9 cellular contexts compared by ENCODE assay signal in the genomic region with DNA sequence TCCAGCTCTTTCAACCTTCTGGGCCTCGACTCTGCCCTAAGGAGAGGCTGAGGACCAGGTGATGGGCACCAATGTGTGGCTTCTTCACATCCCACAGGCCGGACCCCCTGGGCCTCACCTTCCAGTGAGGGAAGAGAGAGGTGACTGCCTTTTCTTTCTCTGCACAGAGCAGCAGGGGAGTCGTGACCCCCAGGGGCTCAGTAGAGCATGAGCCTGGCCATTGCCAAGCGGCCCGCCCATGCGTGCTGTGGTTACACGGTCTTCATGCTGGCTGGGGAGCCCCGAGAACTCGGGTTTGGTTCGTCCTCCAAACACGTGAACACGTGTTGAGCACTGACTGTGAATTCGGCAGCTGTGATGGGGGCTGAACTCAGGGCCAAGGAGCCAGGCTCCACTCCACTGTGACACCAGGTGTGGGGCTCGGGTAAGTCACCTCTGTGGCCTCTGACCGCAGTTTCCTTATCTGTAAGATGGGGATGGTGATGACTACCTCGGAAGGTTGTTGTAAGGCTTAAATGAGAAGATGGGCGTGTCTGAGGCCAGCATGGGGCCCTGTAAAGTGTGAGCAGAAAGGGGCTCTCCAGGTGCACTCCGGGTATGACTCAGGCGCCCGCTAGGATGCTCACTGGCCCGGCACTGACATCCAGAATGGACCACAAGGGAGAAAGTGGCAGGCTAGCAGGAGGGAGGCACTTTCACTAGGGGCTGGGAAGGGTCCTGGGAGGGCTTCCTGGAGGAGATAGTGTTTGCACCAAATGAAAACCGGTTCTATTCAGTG.
A peak's percentile ranks its signal among the peaks of the same experiment; 100 is the strongest.
DNase-seq lines count a peak whose midpoint lies in the region; ATAC-seq, FAIRE-seq and TF ChIP-seq lines count a peak whose summit lies in the region.
"Had no signal": no experiment of that assay in that cellular context is flagged by ENCODE, and none has a peak within 500 bp of the region (broad histone marks: within the 10 kb centered on the region; RNA-seq: fewer than 3 reads in every experiment).

No MANE protein-coding gene starts in this region.

- TF ChIP-seq CTCF in D721Med (IDR thresholded peaks at IDR 0.05; ENCODE audit: insufficient read depth, missing control alignments) = no peak

- ATAC-seq in GM19025 (IDR thresholded peaks at IDR 0.05; ENCODE audit: low read depth, unreplicated experiment) (peak; percentile 84), HG03066 (IDR thresholded peaks at IDR 0.05; ENCODE audit: low read depth, unreplicated experiment) (peak; percentile 78)

- FAIRE-seq in D721Med (lab: Jason Lieb, UNC) = no peak
- FAIRE-seq: keratinocyte had no signal

- peak; percentile 76 to 84 for DNase-seq in activated CD4-positive, alpha-beta T cell treated with anti-CD3 and anti-CD28 coated beads, Interleukin-2, amount 50 U/mL, for 48 hours
- peak; percentile 76 for DNase-seq in stimulated activated CD4-positive, alpha-beta T cell treated with anti-CD3 and anti-CD28 coated beads, Interleukin-15, amount 100 ng/mL, for 24 hours
- DNase-seq in NCI-H1417 treated with DMSO at 0.1 percent for 48 hours (lab: John Stamatoyannopoulos, UW) (no peak), D721Med (ENCODE audit: insufficient read length, low spot score) (no peak), NCI-H748 (lab: John Stamatoyannopoulos, UW; ENCODE audit: unreplicated experiment) (no peak), cortex of kidney (lab: John Stamatoyannopoulos, UW) (no peak)

Comparison
In these comparisons a context has a peak if more than half of its experiments do, and no peak if none do; other contexts are left out.
1. DNase-seq: peak in activated CD4-positive, alpha-beta T cell treated with anti-CD3 and anti-CD28 coated beads, Interleukin-2, amount 50 U/mL, for 48 hours (2 of 2) and stimulated activated CD4-positive, alpha-beta T cell treated with anti-CD3 and anti-CD28 coated beads, Interleukin-15, amount 100 ng/mL, for 24 hours (single experiment); none in NCI-H1417 treated with DMSO at 0.1 percent for 48 hours (single experiment), D721Med (single experiment), NCI-H748 (single experiment) and cortex of kidney (single experiment).